ENCODE assay signal across 26 cellular contexts in the genomic region with DNA sequence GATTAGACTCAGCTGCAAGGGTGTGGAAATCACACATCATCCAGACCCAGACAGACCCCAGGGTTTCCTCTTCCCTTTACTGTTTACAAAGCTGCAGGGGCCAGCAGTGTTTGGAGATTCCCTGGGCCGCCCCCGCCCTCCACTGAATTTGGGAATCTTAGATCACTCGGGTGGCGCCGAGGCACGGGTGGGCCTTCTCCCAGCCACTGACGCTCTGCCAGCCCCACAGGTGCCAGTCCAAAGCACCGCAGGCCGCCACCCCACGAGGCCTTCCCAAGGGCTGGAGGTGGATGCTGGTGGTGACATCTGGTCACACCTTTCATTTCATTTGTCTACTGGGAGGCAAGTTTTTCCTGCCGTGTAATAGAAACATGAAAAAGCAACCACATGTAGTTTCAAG.
"Had no signal": no experiment of that assay in that cellular context is flagged by ENCODE, and none has a peak within 500 bp of the region (broad histone marks: within the 10 kb centered on the region; RNA-seq: fewer than 3 reads in every experiment).

No MANE protein-coding gene starts in this region.

- H3K27ac ChIP-seq: neural progenitor cell, ovary, parathyroid adenoma, prostate gland, right atrium auricular region, right lobe of liver, skin epidermis, stomach, thoracic aorta, thyroid gland, tibial nerve, upper lobe of left lung, vagina had no signal

- H3K36me3 ChIP-seq: neural progenitor cell, ovary, prostate gland, right atrium auricular region, right lobe of liver, thoracic aorta, thyroid gland, upper lobe of left lung, vagina had no signal

- H3K4me3 ChIP-seq: neural progenitor cell, ovary, prostate gland, right atrium auricular region, right lobe of liver, skin epidermis, smooth muscle cell, stomach, thoracic aorta, thyroid gland, tibial nerve, upper lobe of left lung, vagina had no signal

- ATAC-seq: naive thymus-derived CD4-positive, alpha-beta T cell; natural killer cell; right lobe of liver; stimulated activated effector memory CD8-positive, alpha-beta T cell treated with anti-CD3 and anti-CD28 coated beads, Interleukin-12 subunit alpha, Interleukin-12 subunit beta, amount 100 ng/mL, for 72 hours; stimulated activated naive B cell treated with anti-CD40 and anti-IgM and Interleukin-4, amounts not matched to agents 10 μg/mL and 1 μg/mL and 100 μg/mL, for 72 hours had no signal

- H3K9me3 ChIP-seq: ovary, prostate gland, right atrium auricular region, right lobe of liver, thoracic aorta, thyroid gland, upper lobe of left lung, vagina had no signal

- DNase-seq: naive thymus-derived CD4-positive, alpha-beta T cell; natural killer cell; occipital lobe; ovary; retina; right lobe of liver; stimulated activated CD4-positive, alpha-beta T cell treated with anti-CD3 and anti-CD28 coated beads, Interleukin-15, amount 100 ng/mL, for 24 hours; stimulated activated CD4-positive, alpha-beta T cell treated with anti-CD3 and anti-CD28 coated beads, Interleukin-2, amount 100 ng/mL, for 24 hours; stimulated activated CD4-positive, alpha-beta T cell treated with anti-CD3 and anti-CD28 coated beads, Interleukin-2, amount 100 ng/mL, for 48 hours; stimulated activated CD4-positive, alpha-beta T cell treated with anti-CD3 and anti-CD28 coated beads, Interleukin-4, amount 100 ng/mL, for 24 hours; stimulated activated naive B cell treated with anti-CD40 and anti-IgM and Interleukin-4, amounts not matched to agents 10 μg/mL and 1 μg/mL and 100 μg/mL, for 72 hours; stimulated activated naive CD4-positive, alpha-beta T cell treated with Interleukin-2 at 50 U/mL for 16 hours; stomach; thyroid gland; trophoblast cell had no signal

- H3K27me3 ChIP-seq: neural progenitor cell, ovary, right atrium auricular region, right lobe of liver, stomach, thyroid gland, tibial nerve, upper lobe of left lung, vagina had no signal

- H3K4me1 ChIP-seq: parathyroid adenoma, prostate gland, right atrium auricular region, right lobe of liver, stomach, thyroid gland, tibial nerve, upper lobe of left lung, vagina had no signal
